2 cellular contexts compared by ENCODE assay signal in the genomic region with DNA sequence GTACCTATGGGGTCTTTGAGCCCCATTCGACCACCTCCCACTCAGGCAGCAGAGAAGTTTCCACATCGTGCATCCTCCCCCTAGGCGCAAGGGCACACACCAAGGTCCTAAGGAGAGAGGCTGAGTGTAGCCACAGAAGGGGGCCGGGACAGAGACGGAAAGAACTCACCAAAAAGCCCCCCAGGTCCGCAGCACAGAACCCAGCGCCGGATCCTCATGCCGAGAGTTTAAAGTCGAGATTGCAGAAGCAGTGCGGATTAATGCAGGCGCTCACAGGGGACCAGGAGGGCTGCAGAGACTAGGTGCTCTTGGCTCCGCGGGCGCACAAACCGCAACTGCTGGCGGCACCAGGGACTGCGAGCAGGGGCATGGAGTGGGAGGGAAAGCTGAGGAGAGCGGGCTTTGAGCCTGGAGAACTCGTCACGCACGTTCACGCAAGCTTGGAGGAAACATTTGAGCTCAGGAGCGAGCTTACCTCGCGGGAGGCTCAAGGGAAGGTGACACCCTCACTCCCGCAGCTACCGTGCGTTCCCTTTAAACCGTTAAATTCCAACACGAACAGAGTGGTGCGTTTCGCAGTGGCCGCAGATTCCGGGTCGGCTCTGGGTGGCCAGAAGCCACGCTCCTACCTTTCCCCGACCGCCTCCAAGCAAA.
TF ChIP-seq lines count a peak whose summit lies in the region.

No MANE protein-coding gene starts in this region.

TF ChIP-seq in GM23338, 12 proteins besides CTCF, POLR2A, EP300 and RAD21 (continues in another document):
- TF ChIP-seq, protein P1, sequence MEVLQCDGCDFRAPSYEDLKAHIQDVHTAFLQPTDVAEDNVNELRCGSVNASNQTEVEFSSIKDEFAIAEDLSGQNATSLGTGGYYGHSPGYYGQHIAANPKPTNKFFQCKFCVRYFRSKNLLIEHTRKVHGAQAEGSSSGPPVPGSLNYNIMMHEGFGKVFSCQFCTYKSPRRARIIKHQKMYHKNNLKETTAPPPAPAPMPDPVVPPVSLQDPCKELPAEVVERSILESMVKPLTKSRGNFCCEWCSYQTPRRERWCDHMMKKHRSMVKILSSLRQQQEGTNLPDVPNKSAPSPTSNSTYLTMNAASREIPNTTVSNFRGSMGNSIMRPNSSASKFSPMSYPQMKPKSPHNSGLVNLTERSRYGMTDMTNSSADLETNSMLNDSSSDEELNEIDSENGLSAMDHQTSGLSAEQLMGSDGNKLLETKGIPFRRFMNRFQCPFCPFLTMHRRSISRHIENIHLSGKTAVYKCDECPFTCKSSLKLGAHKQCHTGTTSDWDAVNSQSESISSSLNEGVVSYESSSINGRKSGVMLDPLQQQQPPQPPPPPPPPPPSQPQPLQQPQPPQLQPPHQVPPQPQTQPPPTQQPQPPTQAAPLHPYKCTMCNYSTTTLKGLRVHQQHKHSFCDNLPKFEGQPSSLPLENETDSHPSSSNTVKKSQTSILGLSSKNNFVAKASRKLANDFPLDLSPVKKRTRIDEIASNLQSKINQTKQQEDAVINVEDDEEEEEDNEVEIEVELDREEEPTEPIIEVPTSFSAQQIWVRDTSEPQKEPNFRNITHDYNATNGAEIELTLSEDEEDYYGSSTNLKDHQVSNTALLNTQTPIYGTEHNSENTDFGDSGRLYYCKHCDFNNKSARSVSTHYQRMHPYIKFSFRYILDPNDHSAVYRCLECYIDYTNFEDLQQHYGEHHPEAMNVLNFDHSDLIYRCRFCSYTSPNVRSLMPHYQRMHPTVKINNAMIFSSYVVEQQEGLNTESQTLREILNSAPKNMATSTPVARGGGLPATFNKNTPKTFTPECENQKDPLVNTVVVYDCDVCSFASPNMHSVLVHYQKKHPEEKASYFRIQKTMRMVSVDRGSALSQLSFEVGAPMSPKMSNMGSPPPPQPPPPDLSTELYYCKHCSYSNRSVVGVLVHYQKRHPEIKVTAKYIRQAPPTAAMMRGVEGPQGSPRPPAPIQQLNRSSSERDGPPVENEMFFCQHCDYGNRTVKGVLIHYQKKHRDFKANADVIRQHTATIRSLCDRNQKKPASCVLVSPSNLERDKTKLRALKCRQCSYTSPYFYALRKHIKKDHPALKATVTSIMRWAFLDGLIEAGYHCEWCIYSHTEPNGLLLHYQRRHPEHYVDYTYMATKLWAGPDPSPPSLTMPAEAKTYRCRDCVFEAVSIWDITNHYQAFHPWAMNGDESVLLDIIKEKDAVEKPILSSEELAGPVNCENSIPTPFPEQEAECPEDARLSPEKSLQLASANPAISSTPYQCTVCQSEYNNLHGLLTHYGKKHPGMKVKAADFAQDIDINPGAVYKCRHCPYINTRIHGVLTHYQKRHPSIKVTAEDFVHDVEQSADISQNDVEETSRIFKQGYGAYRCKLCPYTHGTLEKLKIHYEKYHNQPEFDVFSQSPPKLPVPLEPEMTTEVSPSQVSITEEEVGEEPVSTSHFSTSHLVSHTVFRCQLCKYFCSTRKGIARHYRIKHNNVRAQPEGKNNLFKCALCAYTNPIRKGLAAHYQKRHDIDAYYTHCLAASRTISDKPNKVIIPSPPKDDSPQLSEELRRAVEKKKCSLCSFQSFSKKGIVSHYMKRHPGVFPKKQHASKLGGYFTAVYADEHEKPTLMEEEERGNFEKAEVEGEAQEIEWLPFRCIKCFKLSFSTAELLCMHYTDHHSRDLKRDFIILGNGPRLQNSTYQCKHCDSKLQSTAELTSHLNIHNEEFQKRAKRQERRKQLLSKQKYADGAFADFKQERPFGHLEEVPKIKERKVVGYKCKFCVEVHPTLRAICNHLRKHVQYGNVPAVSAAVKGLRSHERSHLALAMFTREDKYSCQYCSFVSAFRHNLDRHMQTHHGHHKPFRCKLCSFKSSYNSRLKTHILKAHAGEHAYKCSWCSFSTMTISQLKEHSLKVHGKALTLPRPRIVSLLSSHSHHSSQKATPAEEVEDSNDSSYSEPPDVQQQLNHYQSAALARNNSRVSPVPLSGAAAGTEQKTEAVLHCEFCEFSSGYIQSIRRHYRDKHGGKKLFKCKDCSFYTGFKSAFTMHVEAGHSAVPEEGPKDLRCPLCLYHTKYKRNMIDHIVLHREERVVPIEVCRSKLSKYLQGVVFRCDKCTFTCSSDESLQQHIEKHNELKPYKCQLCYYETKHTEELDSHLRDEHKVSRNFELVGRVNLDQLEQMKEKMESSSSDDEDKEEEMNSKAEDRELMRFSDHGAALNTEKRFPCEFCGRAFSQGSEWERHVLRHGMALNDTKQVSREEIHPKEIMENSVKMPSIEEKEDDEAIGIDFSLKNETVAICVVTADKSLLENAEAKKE (CRISPR knock-in tag; IDR thresholded peaks at IDR 0.05), result no peak
- no peak for TF ChIP-seq POLR2AphosphoS5 (IDR thresholded peaks at IDR 0.05; ENCODE audit: low read depth)
- no peak for TF ChIP-seq ZNF114 (CRISPR knock-in tag; IDR thresholded peaks at IDR 0.05)
- TF ChIP-seq ZNF331 (CRISPR knock-in tag; IDR thresholded peaks at IDR 0.05; ENCODE audit: low read depth), result no peak
- TF ChIP-seq, protein P2, sequence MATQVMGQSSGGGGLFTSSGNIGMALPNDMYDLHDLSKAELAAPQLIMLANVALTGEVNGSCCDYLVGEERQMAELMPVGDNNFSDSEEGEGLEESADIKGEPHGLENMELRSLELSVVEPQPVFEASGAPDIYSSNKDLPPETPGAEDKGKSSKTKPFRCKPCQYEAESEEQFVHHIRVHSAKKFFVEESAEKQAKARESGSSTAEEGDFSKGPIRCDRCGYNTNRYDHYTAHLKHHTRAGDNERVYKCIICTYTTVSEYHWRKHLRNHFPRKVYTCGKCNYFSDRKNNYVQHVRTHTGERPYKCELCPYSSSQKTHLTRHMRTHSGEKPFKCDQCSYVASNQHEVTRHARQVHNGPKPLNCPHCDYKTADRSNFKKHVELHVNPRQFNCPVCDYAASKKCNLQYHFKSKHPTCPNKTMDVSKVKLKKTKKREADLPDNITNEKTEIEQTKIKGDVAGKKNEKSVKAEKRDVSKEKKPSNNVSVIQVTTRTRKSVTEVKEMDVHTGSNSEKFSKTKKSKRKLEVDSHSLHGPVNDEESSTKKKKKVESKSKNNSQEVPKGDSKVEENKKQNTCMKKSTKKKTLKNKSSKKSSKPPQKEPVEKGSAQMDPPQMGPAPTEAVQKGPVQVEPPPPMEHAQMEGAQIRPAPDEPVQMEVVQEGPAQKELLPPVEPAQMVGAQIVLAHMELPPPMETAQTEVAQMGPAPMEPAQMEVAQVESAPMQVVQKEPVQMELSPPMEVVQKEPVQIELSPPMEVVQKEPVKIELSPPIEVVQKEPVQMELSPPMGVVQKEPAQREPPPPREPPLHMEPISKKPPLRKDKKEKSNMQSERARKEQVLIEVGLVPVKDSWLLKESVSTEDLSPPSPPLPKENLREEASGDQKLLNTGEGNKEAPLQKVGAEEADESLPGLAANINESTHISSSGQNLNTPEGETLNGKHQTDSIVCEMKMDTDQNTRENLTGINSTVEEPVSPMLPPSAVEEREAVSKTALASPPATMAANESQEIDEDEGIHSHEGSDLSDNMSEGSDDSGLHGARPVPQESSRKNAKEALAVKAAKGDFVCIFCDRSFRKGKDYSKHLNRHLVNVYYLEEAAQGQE (IDR thresholded peaks at IDR 0.05; ENCODE audit: unreplicated experiment), result no peak
- TF ChIP-seq EZH2phosphoT487 (IDR thresholded peaks at IDR 0.05; ENCODE audit: unreplicated experiment), result peak; percentile 83
- TF ChIP-seq STAT1 (IDR thresholded peaks at IDR 0.05; ENCODE audit: unreplicated experiment), result no peak
- no peak for TF ChIP-seq JUNB (IDR thresholded peaks at IDR 0.05; ENCODE audit: unreplicated experiment)
- TF ChIP-seq EZH2 (IDR thresholded peaks at IDR 0.05; ENCODE audit: low read depth, unreplicated experiment), result peak; percentile 93
- TF ChIP-seq NANOG (IDR thresholded peaks at IDR 0.05; ENCODE audit: borderline replicate concordance), result no peak

TF ChIP-seq in K562, 482 proteins besides CTCF, POLR2A, EP300 and RAD21:
- TF ChIP-seq BRD4 (IDR thresholded peaks at IDR 0.05) (no peak), SAP30 (IDR thresholded peaks at IDR 0.05; ENCODE audit: borderline replicate concordance, insufficient read depth, low read depth, low read length, poor library complexity, severe bottlenecking) (no peak), SREBF2 (CRISPR knock-in tag; IDR thresholded peaks at IDR 0.05) (no peak), STAG1 (CRISPR knock-in tag; IDR thresholded peaks at IDR 0.05; ENCODE audit: borderline replicate concordance) (no peak), MED1 (CRISPR knock-in tag; IDR thresholded peaks at IDR 0.05; ENCODE audit: borderline replicate concordance) (no peak), MTA1 (IDR thresholded peaks at IDR 0.05; ENCODE audit: borderline replicate concordance) (no peak), TAF1 (IDR thresholded peaks at IDR 0.05; ENCODE audit: control insufficient read depth, extremely low read depth, insufficient read depth, low read length, severe bottlenecking) (no peak)
